In genomic region chr16:1823821-1824220, GRCh38 we compare ENCODE assay signal across 8 cellular contexts. TPM values are rescaled to one million over a fixed set of nuclear protein-coding genes. Genes with fewer than 3 reads are reported as not detected.
DNase-seq lines count a peak whose midpoint lies in the region; ATAC-seq and TF ChIP-seq lines count a peak whose summit lies in the region.

No MANE protein-coding gene starts in this region.

- H3K27me3 Mint-ChIP-seq in type B pancreatic cell = no peaks in the 10 kb centered on the region

- intact Hi-C loops in A673 (cut with micrococcal nuclease; ENCODE audit: unreplicated experiment) (loop anchor here (10.0 kb wide), 1 partner anchor 49 kb away; the partner anchor contains the start of genes EME2, MRPS34 and NME3), aorta (cut with DNase I) (no loop called here)

- no peaks in the 10 kb centered on the region for H3K9me3 ChIP-seq in A673 (ENCODE audit: low read depth, low read length, poor library complexity, severe bottlenecking)
- no peaks in the 10 kb centered on the region for H3K9me3 ChIP-seq in RWPE2 (ENCODE audit: severe bottlenecking)
- no peaks in the 10 kb centered on the region for H3K9me3 ChIP-seq in aorta (ENCODE audit: control insufficient read depth, low read length)

- CTCF ChIA-PET in A673 (lab: Charles Lee) = no interaction called here

- ATAC-seq in RWPE2 (ENCODE audit: low read depth) (peak; percentile 40), HG03432 (IDR thresholded peaks at IDR 0.05; ENCODE audit: unreplicated experiment) (no peak), aorta (ENCODE audit: low FRiP score) (no peak)

- H3K36me3 Mint-ChIP-seq in type B pancreatic cell = no peaks in the 10 kb centered on the region

- no TSS peak for BruUV-seq in A673 (replicated peaks; lab: Mats Ljungman, UMichigan)

- DNase-seq in A673 (ENCODE audit: low spot score) (peak; percentile 64), GM12864 (ENCODE audit: low read depth) (no peak), RWPE2 (ENCODE audit: low spot score) (peak; percentile 75), fibroblast of peridontal ligament (ENCODE audit: extremely low read depth) (peak; percentile 14), type B pancreatic cell (ENCODE audit: extremely low spot score, unreplicated experiment) (no peak), COR-L47 (lab: John Stamatoyannopoulos, UW) (no peak), aorta (no peak)

- H3K36me3 ChIP-seq in A673 (ENCODE audit: insufficient read depth, low read length, poor library complexity, severe bottlenecking) (no peaks in the 10 kb centered on the region), RWPE2 (ENCODE audit: low read depth) (peaks cover 23% of the 10 kb centered on the region), aorta (ENCODE audit: control insufficient read depth in 1 of 2, insufficient read depth in 2 of 2, low read length in 1 of 2) (no peaks in the 10 kb centered on the region)

- peaks cover 8% of the 10 kb centered on the region for H3K4me1 ChIP-seq in A673 (ENCODE audit: insufficient read depth, low read length, poor library complexity, severe bottlenecking)
- H3K4me1 ChIP-seq in RWPE2 (ENCODE audit: insufficient read depth, poor library complexity, severe bottlenecking) = peaks cover 6% of the 10 kb centered on the region
- H3K4me1 ChIP-seq in aorta (ENCODE audit: control insufficient read depth in 1 of 2, insufficient read depth in 2 of 2, low read length in 2 of 2) = no peaks in the 10 kb centered on the region

- WGBS in aorta, 2 donors = 64 to 67% methylated on average over 9 of the region's 9 CpGs

- peak; percentile 40 for TF ChIP-seq CTCF in A673 (conservative IDR thresholded peaks at IDR 0.05; ENCODE audit: low read depth, low read length)
- peak; percentile 26 for TF ChIP-seq CTCF in GM12864 (IDR thresholded peaks at IDR 0.05; ENCODE audit: low read depth, low read length, missing control alignments)
- peak; percentile 61 for TF ChIP-seq CTCF in RWPE2 (IDR thresholded peaks at IDR 0.05; ENCODE audit: poor library complexity, severe bottlenecking)
- peak; percentile 21 for TF ChIP-seq CTCF in type B pancreatic cell (conservative IDR thresholded peaks at IDR 0.05)

- H3K27ac Mint-ChIP-seq in type B pancreatic cell = peak overlapping the region; percentile 50

- POLR2A ChIA-PET in A673 (lab: Charles Lee; ENCODE audit: low non-redundant PET) = interaction anchor here (0.5 kb wide), 1 partner anchor 41 kb away, joined by 3 read pairs; the partner anchor contains the start of gene NUBP2

- peaks cover 8% of the 10 kb centered on the region for H3K4me1 Mint-ChIP-seq in type B pancreatic cell (ENCODE audit: unreplicated experiment)

- H3K4me3 ChIP-seq in A673 (ENCODE audit: low read depth, low read length, poor library complexity, severe bottlenecking) = no peak overlapping the region
- no peak overlapping the region for H3K4me3 ChIP-seq in GM12864 (ENCODE audit: low read depth, low read length)
- H3K4me3 ChIP-seq in RWPE2 (ENCODE audit: severe bottlenecking) = no peak overlapping the region
- H3K4me3 ChIP-seq in aorta (ENCODE audit: low read length in 2 of 2) = no peak overlapping the region

- no peaks in the 10 kb centered on the region for H3K9me3 Mint-ChIP-seq in type B pancreatic cell

- H3K27ac ChIP-seq in A673 (ENCODE audit: low read depth, low read length, poor library complexity, severe bottlenecking) = no peak overlapping the region
- no peak overlapping the region for H3K27ac ChIP-seq in RWPE2 (ENCODE audit: poor library complexity, severe bottlenecking)
- H3K27ac ChIP-seq in aorta (ENCODE audit: low read depth in 1 of 2, low read length in 2 of 2) = no peak overlapping the region

- H3K27me3 ChIP-seq in A673 (replicated peaks; ENCODE audit: insufficient read depth, low read depth, low read length, poor library complexity) (no peaks in the 10 kb centered on the region), RWPE2 (ENCODE audit: insufficient read depth, poor library complexity, severe bottlenecking) (no peaks in the 10 kb centered on the region), aorta (ENCODE audit: control insufficient read depth in 1 of 2, insufficient read depth in 2 of 2, low read length in 1 of 2) (no peaks in the 10 kb centered on the region)

- peak overlapping the region; percentile 55 for H3K4me3 Mint-ChIP-seq in type B pancreatic cell

RNA-seq across cellular contexts. Expression of gene HAGH, which starts 2.8 kb away (rescaled TPM):
- total RNA-seq in A673 (2021) = 14.4 and 23.4 TPM in 2 replicates
- 32.0 and 36.7 TPM in 2 replicates for total RNA-seq in type B pancreatic cell (ENCODE audit: low replicate concordance)
- total RNA-seq in aorta = 10 to 100 TPM; 50.2 to 52.3 TPM
- polyA plus RNA-seq in aorta = 10 to 100 TPM; 58.9 to 79.0 TPM

RNA-seq across cellular contexts. Expression of gene FAHD1, which starts 3.2 kb away (rescaled TPM):
- total RNA-seq in A673 (2021) (19.9 and 22.1 TPM in 2 replicates), type B pancreatic cell (ENCODE audit: low replicate concordance) (33.2 and 41.1 TPM in 2 replicates), aorta (10 to 100 TPM in 1 of 2 donors, 1 to 10 TPM in 1; 7.4 to 11.9 TPM)
- 10 to 100 TPM; 13.1 to 42.1 TPM for polyA plus RNA-seq in aorta

RNA-seq across cellular contexts. Expression of gene IGFALS, which starts 30.3 kb away (rescaled TPM):
- not detected in 2 replicates for total RNA-seq in A673 (2021)
- total RNA-seq in type B pancreatic cell (ENCODE audit: low replicate concordance) = 0.17 and 0.59 TPM in 2 replicates
- total RNA-seq in aorta = not detected
- under 1 TPM in 1 of 2 donors, not detected in 1; 0.84 TPM for polyA plus RNA-seq in aorta

RNA-seq across cellular contexts. Expression of gene NUBP2, which starts 41.1 kb away (rescaled TPM):
- total RNA-seq in A673 (2021) = 76.0 and 76.6 TPM in 2 replicates
- total RNA-seq in type B pancreatic cell (ENCODE audit: low replicate concordance) = 54.5 and 66.6 TPM in 2 replicates
- 10 to 100 TPM; 30.7 to 32.9 TPM for total RNA-seq in aorta
- 10 to 100 TPM; 55.3 to 92.4 TPM for polyA plus RNA-seq in aorta

RNA-seq across cellular contexts. Expression of gene SPSB3, which starts 41.5 kb away (rescaled TPM):
- total RNA-seq in A673 (2021) = 15.0 and 20.8 TPM in 2 replicates
- 51.2 and 71.3 TPM in 2 replicates for total RNA-seq in type B pancreatic cell (ENCODE audit: low replicate concordance)
- 10 to 100 TPM; 33.6 to 33.7 TPM for total RNA-seq in aorta
- 100 to 1,000 TPM in 1 of 2 donors, 10 to 100 TPM in 1; 25.8 to 322 TPM for polyA plus RNA-seq in aorta

Comparison
In these comparisons a context has a peak if more than half of its experiments do, and no peak if none do; other contexts are left out.
1. DNase-seq: peak in A673 (single experiment), RWPE2 (single experiment) and fibroblast of peridontal ligament (single experiment); none in GM12864 (single experiment), type B pancreatic cell (single experiment), COR-L47 (single experiment) and aorta (0 of 2).
2. Peak in every context shown above with its lines, with median percentiles within 50 percentile points of each other: CTCF ChIP-seq.